ENCODE assay signal across 8 cellular contexts in genomic region chr7:113710310-113711106, GRCh38.
DNase-seq lines count a peak whose midpoint lies in the region; ATAC-seq, FAIRE-seq and TF ChIP-seq lines count a peak whose summit lies in the region.

No MANE protein-coding gene starts in this region.

- POLR2A ChIA-PET in activated CD4-positive, alpha-beta memory T cell treated with anti-CD3 and anti-CD28 coated beads for 36 hours (lab: Charles Lee), result no interaction called here

- peak; percentile 99 for ATAC-seq in GM21423 (IDR thresholded peaks at IDR 0.05; ENCODE audit: unreplicated experiment)
- peak; percentile 93 for ATAC-seq in HG03571 (IDR thresholded peaks at IDR 0.05; ENCODE audit: unreplicated experiment)

- H3K4me3 ChIP-seq in fibroblast of villous mesenchyme (ENCODE audit: low read depth, low read length), result no peak overlapping the region
- no peak overlapping the region for H3K4me3 ChIP-seq in neutrophil (ENCODE audit: low read depth in 1 of 2, low read length in 1 of 2)

- H3K36me3 ChIP-seq in neutrophil, result no peaks in the 10 kb centered on the region

- peak; percentile 94 for TF ChIP-seq CTCF in fibroblast of villous mesenchyme (IDR thresholded peaks at IDR 0.05; ENCODE audit: insufficient read depth, low read depth, low read length)
- peak; percentile 83 for TF ChIP-seq CTCF in neutrophil (IDR thresholded peaks at IDR 0.05)

- no peaks in the 10 kb centered on the region for H3K9me3 ChIP-seq in neutrophil

- H3K27me3 Mint-ChIP-seq in activated CD4-positive, alpha-beta memory T cell treated with anti-CD3 and anti-CD28 coated beads for 36 hours, result peaks cover 4% of the 10 kb centered on the region

- H3K27ac ChIP-seq in neutrophil, result no peak overlapping the region

- no peaks in the 10 kb centered on the region for H3K4me1 ChIP-seq in neutrophil (ENCODE audit: control insufficient read depth in 1 of 2, insufficient read depth in 1 of 2, low read depth in 1 of 2, low read length in 1 of 2)

- no peaks in the 10 kb centered on the region for H3K27me3 ChIP-seq in neutrophil

- H3K9me3 Mint-ChIP-seq in activated CD4-positive, alpha-beta memory T cell treated with anti-CD3 and anti-CD28 coated beads for 36 hours, result no peaks in the 10 kb centered on the region

- intact Hi-C loops in activated CD4-positive, alpha-beta memory T cell treated with anti-CD3 and anti-CD28 coated beads for 36 hours (cut with micrococcal nuclease), result loop anchor here (2.0 to 10.0 kb wide), 2 partner anchors 286 to 1160 kb away; no protein-coding TSS in a partner anchor

- H3K36me3 Mint-ChIP-seq in activated CD4-positive, alpha-beta memory T cell treated with anti-CD3 and anti-CD28 coated beads for 36 hours, result no peaks in the 10 kb centered on the region

- FAIRE-seq in G401.6 (lab: Jason Lieb, UNC), result peak; percentile 75

- H3K4me3 Mint-ChIP-seq in activated CD4-positive, alpha-beta memory T cell treated with anti-CD3 and anti-CD28 coated beads for 36 hours, result no peak overlapping the region

- no peak overlapping the region for H3K27ac Mint-ChIP-seq in activated CD4-positive, alpha-beta memory T cell treated with anti-CD3 and anti-CD28 coated beads for 36 hours

- no peaks in the 10 kb centered on the region for H3K4me1 Mint-ChIP-seq in activated CD4-positive, alpha-beta memory T cell treated with anti-CD3 and anti-CD28 coated beads for 36 hours (ENCODE audit: low read depth)

- DNase-seq in NCI-H510A treated with DMSO at 0.1 percent for 48 hours (lab: John Stamatoyannopoulos, UW), result peak; percentile 54
- peak; percentile 24 for DNase-seq in activated CD4-positive, alpha-beta memory T cell treated with anti-CD3 and anti-CD28 coated beads for 36 hours
- peak; percentile 81 for DNase-seq in fibroblast of villous mesenchyme (ENCODE audit: low read depth)
- no peak for DNase-seq in NK-92 (lab: John Stamatoyannopoulos, UW; ENCODE audit: unreplicated experiment)

- CTCF ChIA-PET in activated CD4-positive, alpha-beta memory T cell treated with anti-CD3 and anti-CD28 coated beads for 36 hours (lab: Charles Lee), result interaction anchor here (0.6 to 2.2 kb wide), 12 partner anchors 8 to 1160 kb away, joined by 3 to 7 read pairs (median 3); no protein-coding TSS in a partner anchor
